In the genomic region with DNA sequence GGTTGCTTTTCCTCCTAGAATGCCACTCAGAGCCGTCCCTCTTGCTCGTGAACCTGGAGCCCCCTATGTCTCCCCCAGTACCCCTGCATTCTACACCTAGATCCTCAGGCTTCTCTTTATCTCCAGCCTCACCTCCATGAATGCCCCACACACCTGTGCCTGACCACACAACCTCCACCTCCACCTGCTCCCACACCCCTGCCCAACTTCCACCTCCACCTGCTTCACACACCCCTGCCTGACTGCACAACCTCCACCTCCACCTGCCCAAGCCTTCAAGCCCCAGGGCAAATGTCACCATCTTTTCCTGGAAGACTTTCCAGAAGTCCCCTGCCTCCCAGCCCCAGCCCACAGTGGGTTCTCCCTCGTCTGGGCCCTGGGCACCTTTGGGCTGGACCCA, we compare ENCODE assay signal across 14 cellular contexts. TPM values are rescaled to one million over a fixed set of nuclear protein-coding genes. Genes with fewer than 3 reads are reported as not detected.
DNase-seq lines count a peak whose midpoint lies in the region; ATAC-seq and TF ChIP-seq lines count a peak whose summit lies in the region.
"Had no signal": no experiment of that assay in that cellular context is flagged by ENCODE, and none has a peak within 500 bp of the region (broad histone marks: within the 10 kb centered on the region; RNA-seq: fewer than 3 reads in every experiment).

No MANE protein-coding gene starts in this region.

- H3K27ac Mint-ChIP-seq in activated naive CD4-positive, alpha-beta T cell treated with anti-CD3 and anti-CD28 coated beads for 36 hours, result peak overlapping the region; percentile 90
- peak overlapping the region in 1 of 2 donors; percentile 86 for H3K27ac Mint-ChIP-seq in activated naive CD4-positive, alpha-beta T cell treated with anti-CD3 and anti-CD28 coated beads, Interleukin-2, amount 50 U/mL, for 72 hours
- peak overlapping the region; percentile 62 for H3K27ac Mint-ChIP-seq in glutamatergic neuron (ENCODE audit: unreplicated experiment)
- H3K27ac Mint-ChIP-seq in stimulated activated naive CD8-positive, alpha-beta T cell treated with anti-CD3 and anti-CD28 coated beads, Interleukin-15, amount 100 ng/mL, for 72 hours, result peak overlapping the region; percentile 48 to 94

- H3K9me3 ChIP-seq in Peyer's patch, result no peaks in the 10 kb centered on the region
- H3K9me3 ChIP-seq: ascending aorta had no signal

- H3K4me3 ChIP-seq in Peyer's patch, result no peak overlapping the region
- H3K4me3 ChIP-seq: ascending aorta had no signal

- intact Hi-C loops in activated naive CD4-positive, alpha-beta T cell treated with anti-CD3 and anti-CD28 coated beads for 36 hours (cut with micrococcal nuclease), result loop anchor here (1.0 to 5.0 kb wide), 4 partner anchors 10 to 1055 kb away; a partner anchor contains a TSS

- peak overlapping the region; percentile 62 to 97 (median 88) for H3K27ac ChIP-seq in Peyer's patch
- H3K27ac ChIP-seq: ascending aorta had no signal

- no peaks in the 10 kb centered on the region for H3K27me3 ChIP-seq in Peyer's patch
- H3K27me3 ChIP-seq: ascending aorta had no signal

- peaks cover 59% of the 10 kb centered on the region for H3K4me1 Mint-ChIP-seq in activated naive CD4-positive, alpha-beta T cell treated with anti-CD3 and anti-CD28 coated beads for 36 hours (ENCODE audit: low read depth)
- H3K4me1 Mint-ChIP-seq in glutamatergic neuron (ENCODE audit: low read depth, unreplicated experiment), result peaks cover 9% of the 10 kb centered on the region
- peaks cover 67% of the 10 kb centered on the region for H3K4me1 Mint-ChIP-seq in stimulated activated naive CD8-positive, alpha-beta T cell treated with anti-CD3 and anti-CD28 coated beads, Interleukin-15, amount 100 ng/mL, for 72 hours

- no peak for DNase-seq in activated naive CD4-positive, alpha-beta T cell treated with anti-CD3 and anti-CD28 coated beads for 36 hours
- no peak for DNase-seq in activated naive CD4-positive, alpha-beta T cell treated with anti-CD3 and anti-CD28 coated beads, Interleukin-2, amount 50 U/mL, for 72 hours (ENCODE audit: low spot score in 2 of 2)
- DNase-seq in Peyer's patch (no peak), glutamatergic neuron (no peak), cerebellum (ENCODE audit: low spot score) (no peak), NCI-H2081 treated with DMSO at 0.1 percent for 48 hours (lab: John Stamatoyannopoulos, UW) (no peak)
- peak in 1 of 2 donors; percentile 9 for DNase-seq in stimulated activated naive CD8-positive, alpha-beta T cell treated with anti-CD3 and anti-CD28 coated beads, Interleukin-15, amount 100 ng/mL, for 72 hours
- DNase-seq: stimulated activated CD4-positive, alpha-beta T cell treated with anti-CD3 and anti-CD28 coated beads, Interleukin-4, amount 100 ng/mL, for 1 hour; T1000 had no signal

- no peak for TF ChIP-seq CTCF in Peyer's patch (IDR thresholded peaks at IDR 0.05)
- no peak for TF ChIP-seq CTCF in glutamatergic neuron (IDR thresholded peaks at IDR 0.05; ENCODE audit: partially characterized antibody, unreplicated experiment)

- CTCF ChIA-PET in activated naive CD4-positive, alpha-beta T cell treated with anti-CD3 and anti-CD28 coated beads for 36 hours (lab: Charles Lee), result no interaction called here

- H3K36me3 ChIP-seq in Peyer's patch, result no peaks in the 10 kb centered on the region
- H3K36me3 ChIP-seq: ascending aorta had no signal

- no peaks in the 10 kb centered on the region for H3K9me3 Mint-ChIP-seq in activated naive CD4-positive, alpha-beta T cell treated with anti-CD3 and anti-CD28 coated beads for 36 hours
- no peaks in the 10 kb centered on the region for H3K9me3 Mint-ChIP-seq in activated naive CD4-positive, alpha-beta T cell treated with anti-CD3 and anti-CD28 coated beads, Interleukin-2, amount 50 U/mL, for 72 hours
- peaks cover 4% of the 10 kb centered on the region for H3K9me3 Mint-ChIP-seq in glutamatergic neuron (ENCODE audit: unreplicated experiment)
- no peaks in the 10 kb centered on the region for H3K9me3 Mint-ChIP-seq in stimulated activated naive CD8-positive, alpha-beta T cell treated with anti-CD3 and anti-CD28 coated beads, Interleukin-15, amount 100 ng/mL, for 72 hours

- TF ChIP-seq POLR2A in Peyer's patch (IDR thresholded peaks at IDR 0.05), result no peak

- ATAC-seq in activated naive CD4-positive, alpha-beta T cell treated with anti-CD3 and anti-CD28 coated beads, Interleukin-2, amount 50 U/mL, for 72 hours, result no peak
- ATAC-seq in stimulated activated naive CD8-positive, alpha-beta T cell treated with anti-CD3 and anti-CD28 coated beads, Interleukin-15, amount 100 ng/mL, for 72 hours, result no peak
- ATAC-seq in GM18498 (IDR thresholded peaks at IDR 0.05; ENCODE audit: unreplicated experiment), result no peak

- no peaks in the 10 kb centered on the region for H3K36me3 Mint-ChIP-seq in activated naive CD4-positive, alpha-beta T cell treated with anti-CD3 and anti-CD28 coated beads for 36 hours (ENCODE audit: low read depth)
- H3K36me3 Mint-ChIP-seq in activated naive CD4-positive, alpha-beta T cell treated with anti-CD3 and anti-CD28 coated beads, Interleukin-2, amount 50 U/mL, for 72 hours, result no peaks in the 10 kb centered on the region
- H3K36me3 Mint-ChIP-seq in glutamatergic neuron (ENCODE audit: unreplicated experiment), result no peaks in the 10 kb centered on the region

- H3K4me3 Mint-ChIP-seq in activated naive CD4-positive, alpha-beta T cell treated with anti-CD3 and anti-CD28 coated beads for 36 hours, result no peak overlapping the region
- no peak overlapping the region for H3K4me3 Mint-ChIP-seq in glutamatergic neuron (ENCODE audit: unreplicated experiment)
- peak overlapping the region; percentile 77 to 82 for H3K4me3 Mint-ChIP-seq in stimulated activated naive CD8-positive, alpha-beta T cell treated with anti-CD3 and anti-CD28 coated beads, Interleukin-15, amount 100 ng/mL, for 72 hours

- no peaks in the 10 kb centered on the region for H3K27me3 Mint-ChIP-seq in activated naive CD4-positive, alpha-beta T cell treated with anti-CD3 and anti-CD28 coated beads for 36 hours (ENCODE audit: low read depth)
- H3K27me3 Mint-ChIP-seq in glutamatergic neuron (ENCODE audit: unreplicated experiment), result peaks cover 7% of the 10 kb centered on the region
- H3K27me3 Mint-ChIP-seq in stimulated activated naive CD8-positive, alpha-beta T cell treated with anti-CD3 and anti-CD28 coated beads, Interleukin-15, amount 100 ng/mL, for 72 hours, result no peaks in the 10 kb centered on the region

- H3K4me1 ChIP-seq in Peyer's patch, result peaks cover 0 to 55% (median 46%) of the 10 kb centered on the region in 4 donors

RNA-seq across cellular contexts. Expression of a gene that starts 6.9 kb away (rescaled TPM):
- total RNA-seq in activated naive CD4-positive, alpha-beta T cell treated with anti-CD3 and anti-CD28 coated beads for 36 hours, result 10 to 100 TPM; 19.7 to 22.7 TPM
- 10 to 100 TPM; 17.8 to 21.1 TPM for total RNA-seq in activated naive CD4-positive, alpha-beta T cell treated with anti-CD3 and anti-CD28 coated beads, Interleukin-2, amount 50 U/mL, for 72 hours
- total RNA-seq in Peyer's patch, result 100 to 1,000 TPM in 1 of 4 donors, 10 to 100 TPM in 3; 22.3 to 104 (median 41.7) TPM
- 75.5 TPM for total RNA-seq in glutamatergic neuron (ENCODE audit: unreplicated experiment)
- total RNA-seq in cerebellum, result 31.3 TPM

RNA-seq across cellular contexts. Expression of a gene that starts 36.5 kb away (rescaled TPM):
- total RNA-seq in activated naive CD4-positive, alpha-beta T cell treated with anti-CD3 and anti-CD28 coated beads for 36 hours, result not detected
- not detected for total RNA-seq in activated naive CD4-positive, alpha-beta T cell treated with anti-CD3 and anti-CD28 coated beads, Interleukin-2, amount 50 U/mL, for 72 hours
- not detected for total RNA-seq in Peyer's patch
- total RNA-seq in glutamatergic neuron (ENCODE audit: unreplicated experiment), result not detected
- total RNA-seq in cerebellum, result not detected
- total RNA-seq: ascending aorta, HT-29, mononuclear cell, renal cortical epithelial cell had no signal

RNA-seq across cellular contexts. Expression of a gene that starts 42.6 kb away (rescaled TPM):
- total RNA-seq in activated naive CD4-positive, alpha-beta T cell treated with anti-CD3 and anti-CD28 coated beads for 36 hours, result 10 to 100 TPM; 26.8 to 27.3 TPM
- 10 to 100 TPM; 26.5 to 37.5 TPM for total RNA-seq in activated naive CD4-positive, alpha-beta T cell treated with anti-CD3 and anti-CD28 coated beads, Interleukin-2, amount 50 U/mL, for 72 hours
- 10 to 100 TPM; 43.3 to 73.3 (median 54.1) TPM for total RNA-seq in Peyer's patch
- 30.5 TPM for total RNA-seq in glutamatergic neuron (ENCODE audit: unreplicated experiment)
- total RNA-seq in cerebellum, result 17.4 TPM

RNA-seq across cellular contexts. Expression of a gene that starts 46.1 kb away (rescaled TPM):
- 1 to 10 TPM; 6.6 to 9.4 TPM for total RNA-seq in activated naive CD4-positive, alpha-beta T cell treated with anti-CD3 and anti-CD28 coated beads for 36 hours
- 1 to 10 TPM; 7.3 to 9.5 TPM for total RNA-seq in activated naive CD4-positive, alpha-beta T cell treated with anti-CD3 and anti-CD28 coated beads, Interleukin-2, amount 50 U/mL, for 72 hours
- total RNA-seq in Peyer's patch (100 to 1,000 TPM in 1 of 4 donors, 10 to 100 TPM in 3; 30.0 to 159 (median 72.2) TPM), glutamatergic neuron (ENCODE audit: unreplicated experiment) (12.0 TPM), cerebellum (18.9 TPM)

Comparison
In these comparisons a context has a peak if more than half of its experiments do, and no peak if none do; other contexts are left out.
1. H3K4me3 Mint-ChIP-seq: peak in stimulated activated naive CD8-positive, alpha-beta T cell treated with anti-CD3 and anti-CD28 coated beads, Interleukin-15, amount 100 ng/mL, for 72 hours (2 of 2); none in activated naive CD4-positive, alpha-beta T cell treated with anti-CD3 and anti-CD28 coated beads for 36 hours (single experiment) and glutamatergic neuron (single experiment).